In genomic region chr19:2013683-2013961, GRCh38 we compare ENCODE assay signal across 17 cellular contexts. TPM values are rescaled to one million over a fixed set of nuclear protein-coding genes. Genes with fewer than 3 reads are reported as not detected.
DNase-seq lines count a peak whose midpoint lies in the region; ATAC-seq and TF ChIP-seq lines count a peak whose summit lies in the region.
"Had no signal": no experiment of that assay in that cellular context is flagged by ENCODE, and none has a peak within 500 bp of the region (broad histone marks: within the 10 kb centered on the region; RNA-seq: fewer than 3 reads in every experiment).

No MANE protein-coding gene starts in this region.

- POLR2A ChIA-PET in HEK293 (lab: Yijun Ruan, JAX): no interaction called here

- no peaks in the 10 kb centered on the region for H3K27me3 Mint-ChIP-seq in activated CD4-positive, alpha-beta T cell treated with anti-CD3 and anti-CD28 coated beads, Interleukin-2, amount 10 ng/mL, durations not matched to agents 24 days and 14 days
- no peaks in the 10 kb centered on the region for H3K27me3 Mint-ChIP-seq in progenitor cell of endocrine pancreas

- H3K4me1 ChIP-seq in HEK293 (ENCODE audit: control insufficient read depth, insufficient read depth, low read length): no peaks in the 10 kb centered on the region

- intact Hi-C loops in activated CD4-positive, alpha-beta T cell treated with anti-CD3 and anti-CD28 coated beads, Interleukin-2, amount 10 ng/mL, durations not matched to agents 24 days and 14 days (cut with micrococcal nuclease): loop anchor here (10.0 kb wide), 1 partner anchor 89 kb away; no protein-coding TSS in a partner anchor

- peak overlapping the region; percentile 48 for H3K27ac Mint-ChIP-seq in activated CD4-positive, alpha-beta T cell treated with anti-CD3 and anti-CD28 coated beads, Interleukin-2, amount 10 ng/mL, durations not matched to agents 24 days and 14 days
- no peak overlapping the region for H3K27ac Mint-ChIP-seq in progenitor cell of endocrine pancreas

- H3K36me3 ChIP-seq in HEK293 (ENCODE audit: control insufficient read depth in 2 of 2, insufficient read depth in 1 of 2, low read length in 2 of 2): peaks cover 4 to 22% of the 10 kb centered on the region in 2 experiments; a peak in 2 of 3 replicates
- H3K36me3 ChIP-seq: thoracic aorta had no signal

- peak overlapping the region; percentile 72 for H3K4me3 Mint-ChIP-seq in activated CD4-positive, alpha-beta T cell treated with anti-CD3 and anti-CD28 coated beads, Interleukin-2, amount 10 ng/mL, durations not matched to agents 24 days and 14 days
- H3K4me3 Mint-ChIP-seq in progenitor cell of endocrine pancreas (ENCODE audit: low read depth): peak overlapping the region; percentile 35
- H3K4me3 Mint-ChIP-seq: activated T-cell treated with anti-CD3 and anti-CD28 coated beads, Interleukin-2, amount 50 U/mL, for 4 hours had no signal

- no peaks in the 10 kb centered on the region for H3K9me3 ChIP-seq in HEK293 (ENCODE audit: control insufficient read depth, insufficient read depth, low read depth, low read length)
- H3K9me3 ChIP-seq: thoracic aorta had no signal

- TF ChIP-seq CTCF in HEK293 (tag by site-specific recombination; IDR thresholded peaks at IDR 0.05): no peak
- TF ChIP-seq CTCF in progenitor cell of endocrine pancreas (IDR thresholded peaks at IDR 0.05; ENCODE audit: unreplicated experiment): no peak

- H3K4me1 Mint-ChIP-seq in activated CD4-positive, alpha-beta T cell treated with anti-CD3 and anti-CD28 coated beads, Interleukin-2, amount 10 ng/mL, durations not matched to agents 24 days and 14 days: peaks cover 4% of the 10 kb centered on the region
- peaks cover 2% of the 10 kb centered on the region for H3K4me1 Mint-ChIP-seq in progenitor cell of endocrine pancreas (ENCODE audit: low read depth)

- H3K36me3 Mint-ChIP-seq in activated CD4-positive, alpha-beta T cell treated with anti-CD3 and anti-CD28 coated beads, Interleukin-2, amount 10 ng/mL, durations not matched to agents 24 days and 14 days (ENCODE audit: low read depth): peaks cover 6% of the 10 kb centered on the region
- peaks cover 16% of the 10 kb centered on the region for H3K36me3 Mint-ChIP-seq in progenitor cell of endocrine pancreas (ENCODE audit: insufficient read depth)

- DNase-seq in activated CD4-positive, alpha-beta T cell treated with anti-CD3 and anti-CD28 coated beads, Interleukin-2, amount 10 ng/mL, durations not matched to agents 24 days and 14 days: no peak
- DNase-seq in activated CD4-positive, alpha-beta T cell treated with anti-CD3 and anti-CD28 coated beads, Interleukin-2, amount 50 U/mL, for 4 hours: no peak
- DNase-seq in dedifferentiated amniotic fluid mesenchymal stem cell (ENCODE audit: extremely low spot score): peak; percentile 5
- no peak for DNase-seq in progenitor cell of endocrine pancreas (ENCODE audit: low spot score, unreplicated experiment)
- no peak for DNase-seq in amygdala (lab: John Stamatoyannopoulos, UW)
- DNase-seq: ACHN; activated CD4-positive, alpha-beta T cell treated with anti-CD3 and anti-CD28 coated beads for 1 hour; activated T-cell treated with anti-CD3 and anti-CD28 coated beads, Interleukin-2, amount 50 U/mL, for 4 hours; anterior cingulate cortex; dermis blood vessel endothelial cell; hippocampal formation; NCI-H2029; NCI-H69 had no signal

- no peak overlapping the region for H3K27ac ChIP-seq in HEK293 (ENCODE audit: extremely low read depth, low read depth, low read length)
- H3K27ac ChIP-seq: thoracic aorta had no signal

- CTCF ChIA-PET in HEK293 (lab: Yijun Ruan, JAX): no interaction called here

- H3K4me3 ChIP-seq in HEK293 (ENCODE audit: low read depth, low read length): no peak overlapping the region

- ATAC-seq in GM18873 (IDR thresholded peaks at IDR 0.05; ENCODE audit: low FRiP score, unreplicated experiment) (no peak), GM21367 (IDR thresholded peaks at IDR 0.05; ENCODE audit: unreplicated experiment) (no peak)
- ATAC-seq: activated T-cell treated with anti-CD3 and anti-CD28 coated beads, Interleukin-2, amount 50 U/mL, for 4 hours had no signal

- H3K9me3 Mint-ChIP-seq in activated CD4-positive, alpha-beta T cell treated with anti-CD3 and anti-CD28 coated beads, Interleukin-2, amount 10 ng/mL, durations not matched to agents 24 days and 14 days: no peaks in the 10 kb centered on the region
- H3K9me3 Mint-ChIP-seq in progenitor cell of endocrine pancreas (ENCODE audit: low read depth): no peaks in the 10 kb centered on the region
- H3K9me3 Mint-ChIP-seq: activated T-cell treated with anti-CD3 and anti-CD28 coated beads, Interleukin-2, amount 50 U/mL, for 4 hours had no signal

TF ChIP-seq in HEK293, 187 proteins besides CTCF, POLR2A, EP300 and RAD21 (continues in another document):
- TF ChIP-seq ZNF366 (tag by site-specific recombination; conservative IDR thresholded peaks at IDR 0.05): no peak
- 0 out of 2 replicates have a peak, but pooled peaks have one; percentile 23 for TF ChIP-seq PATZ1 (tag by site-specific recombination; IDR thresholded peaks at IDR 0.05)
- no peak for TF ChIP-seq HIC1 (tag by site-specific recombination; IDR thresholded peaks at IDR 0.05)
- TF ChIP-seq SALL2 (tag by site-specific recombination; IDR thresholded peaks at IDR 0.05; ENCODE audit: borderline replicate concordance): no peak
- peak; percentile 34; the same call in 1 of the 2 replicates for TF ChIP-seq GLIS2 (tag by site-specific recombination; IDR thresholded peaks at IDR 0.05)
- TF ChIP-seq SCRT2 (tag by site-specific recombination; IDR thresholded peaks at IDR 0.05): no peak
- TF ChIP-seq BCL11B (tag by site-specific recombination; IDR thresholded peaks at IDR 0.05; ENCODE audit: low read depth): no peak
- TF ChIP-seq ZNF24 (tag by site-specific recombination; IDR thresholded peaks at IDR 0.05): no peak
- no peak for TF ChIP-seq ZNF404 (tag by site-specific recombination; IDR thresholded peaks at IDR 0.05)
- TF ChIP-seq ZNF785 (tag by site-specific recombination; IDR thresholded peaks at IDR 0.05): no peak
- no peak for TF ChIP-seq ZFP37 (tag by site-specific recombination; IDR thresholded peaks at IDR 0.05)

RNA-seq across cellular contexts. Expression of gene BTBD2, which starts 1.9 kb away (rescaled TPM):
- total RNA-seq in activated CD4-positive, alpha-beta T cell treated with anti-CD3 and anti-CD28 coated beads, Interleukin-2, amount 10 ng/mL, durations not matched to agents 24 days and 14 days: 25.8 and 30.2 TPM in 2 replicates
- total RNA-seq in progenitor cell of endocrine pancreas: 115 and 125 TPM in 2 replicates

RNA-seq across cellular contexts. Expression of gene MKNK2, which starts 37.4 kb away (rescaled TPM):
- total RNA-seq in activated CD4-positive, alpha-beta T cell treated with anti-CD3 and anti-CD28 coated beads, Interleukin-2, amount 10 ng/mL, durations not matched to agents 24 days and 14 days: 159 and 169 TPM in 2 replicates
- total RNA-seq in progenitor cell of endocrine pancreas: 145 and 163 TPM in 2 replicates
